9 cellular contexts compared by ENCODE assay signal in genomic region chr5:151254990-151255389, GRCh38. TPM values are rescaled to one million over a fixed set of nuclear protein-coding genes. Genes with fewer than 3 reads are reported as not detected.
"Had no signal": no experiment of that assay in that cellular context is flagged by ENCODE, and none has a peak within 500 bp of the region (broad histone marks: within the 10 kb centered on the region; RNA-seq: fewer than 3 reads in every experiment).

No MANE protein-coding gene starts in this region.

RNA-seq across cellular contexts. Expression of gene SLC36A3, which starts 48.6 kb away (rescaled TPM):
- total RNA-seq: activated CD4-positive, alpha-beta memory T cell treated with anti-CD3 and anti-CD28 coated beads, Interleukin-2, amount 10 ng/mL, durations not matched to agents 7 days and 5 days; activated naive CD4-positive, alpha-beta T cell treated with anti-CD3 and anti-CD28 coated beads for 36 hours; activated naive CD8-positive, alpha-beta T cell treated with anti-CD3 and anti-CD28 coated beads, Interleukin-2, amount 10 ng/mL, durations not matched to agents 7 days and 5 days; frontal cortex; hepatocyte; left lung; skeletal muscle tissue; ureter had no signal
- polyA plus RNA-seq: hepatocyte, immature natural killer cell had no signal
